ENCODE assay signal across 24 cellular contexts in the genomic region with DNA sequence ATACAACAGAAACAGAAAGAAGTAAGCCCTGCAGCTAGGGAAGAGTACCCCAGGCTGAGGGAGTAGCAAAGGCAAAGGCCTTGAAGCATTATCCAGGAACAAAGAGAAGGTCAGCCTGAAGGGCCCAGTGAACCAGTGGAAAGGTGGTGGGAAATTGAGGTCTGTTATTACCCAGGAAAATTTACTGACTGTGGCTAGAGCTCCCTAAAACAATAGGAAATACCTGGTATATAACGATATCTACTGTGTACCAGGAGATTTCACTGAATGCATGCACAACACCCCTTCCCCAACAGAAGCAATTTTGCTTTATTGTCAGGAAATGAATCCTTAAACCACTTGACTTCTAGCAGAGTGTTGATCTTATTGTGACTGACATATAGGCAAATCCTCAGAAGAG.
DNase-seq lines count a peak whose midpoint lies in the region; ATAC-seq, FAIRE-seq and TF ChIP-seq lines count a peak whose summit lies in the region.
"Had no signal": no experiment of that assay in that cellular context is flagged by ENCODE, and none has a peak within 500 bp of the region (broad histone marks: within the 10 kb centered on the region; RNA-seq: fewer than 3 reads in every experiment).

No MANE protein-coding gene starts in this region.

- in situ Hi-C loops in HAP-1 (cut with MboI; ENCODE audit: low sequenced_read_pairs) = no loop called here

- no peak for FAIRE-seq in GM12891 (lab: Jason Lieb, UNC)

- no peaks in the 10 kb centered on the region for H3K36me3 Mint-ChIP-seq in osteocyte (ENCODE audit: unreplicated experiment)
- H3K36me3 Mint-ChIP-seq in naive thymus-derived CD8-positive, alpha-beta T cell = peaks cover 0 to 4% (median 0%) of the 10 kb centered on the region in 3 donors
- H3K36me3 Mint-ChIP-seq: IgD-negative memory B cell had no signal

- TF ChIP-seq CTCF in HEK293 (tag by site-specific recombination; IDR thresholded peaks at IDR 0.05) (no peak), osteocyte (IDR thresholded peaks at IDR 0.05) (no peak)

- no peak for TF ChIP-seq POLR2A in GM12891 (IDR thresholded peaks at IDR 0.05; ENCODE audit: low read depth, low read length)

- no peaks in the 10 kb centered on the region for H3K36me3 ChIP-seq in HEK293 (ENCODE audit: control insufficient read depth in 2 of 2, insufficient read depth in 1 of 2, low read length in 2 of 2)
- no peaks in the 10 kb centered on the region for H3K36me3 ChIP-seq in HAP-1 (replicated peaks)
- H3K36me3 ChIP-seq: SJCRH30 had no signal

- no peaks in the 10 kb centered on the region for H3K27me3 ChIP-seq in HAP-1 (ENCODE audit: low read depth)
- H3K27me3 ChIP-seq: SJCRH30 had no signal

- peak overlapping the region; percentile 25 for H3K27ac Mint-ChIP-seq in osteocyte (ENCODE audit: unreplicated experiment)
- H3K27ac Mint-ChIP-seq in naive thymus-derived CD8-positive, alpha-beta T cell = no peak overlapping the region
- H3K27ac Mint-ChIP-seq: GM23338, H9, IgD-negative memory B cell had no signal

- peaks cover 14% of the 10 kb centered on the region for H3K9me3 Mint-ChIP-seq in osteocyte (ENCODE audit: unreplicated experiment)
- peaks cover 0 to 16% (median 9%) of the 10 kb centered on the region in 9 donors for H3K9me3 Mint-ChIP-seq in naive thymus-derived CD8-positive, alpha-beta T cell

- ATAC-seq in naive thymus-derived CD8-positive, alpha-beta T cell = no peak
- ATAC-seq: GM23338, Right ventricle myocardium inferior, SK-N-SH treated with all-trans-retinoic acid at 6 μM for 48 hours had no signal

- POLR2A ChIA-PET in HEK293 (lab: Yijun Ruan, JAX) = interaction anchor here (0.6 kb wide), 1 partner anchor 160 kb away, joined by 4 read pairs; no protein-coding TSS in a partner anchor
- POLR2A ChIA-PET in naive thymus-derived CD8-positive, alpha-beta T cell (lab: Charles Lee) = no interaction called here

- H3K4me3 Mint-ChIP-seq in osteocyte (ENCODE audit: unreplicated experiment) = no peak overlapping the region
- H3K4me3 Mint-ChIP-seq in naive thymus-derived CD8-positive, alpha-beta T cell = no peak overlapping the region
- H3K4me3 Mint-ChIP-seq: GM23338, H9, IgD-negative memory B cell had no signal

- H3K27ac ChIP-seq in HEK293 (ENCODE audit: extremely low read depth, low read depth, low read length) = no peak overlapping the region; the same call in 1 of the 2 replicates
- H3K27ac ChIP-seq: 22Rv1, HL-60, KMS-11, PC-9, SJCRH30 had no signal

- H3K27me3 Mint-ChIP-seq in osteocyte (ENCODE audit: unreplicated experiment) = no peaks in the 10 kb centered on the region
- no peaks in the 10 kb centered on the region for H3K27me3 Mint-ChIP-seq in naive thymus-derived CD8-positive, alpha-beta T cell
- H3K27me3 Mint-ChIP-seq: IgD-negative memory B cell had no signal

- no peak overlapping the region for H3K4me3 ChIP-seq in HEK293 (ENCODE audit: low read depth, low read length)
- H3K4me3 ChIP-seq in HAP-1 = no peak overlapping the region
- H3K4me3 ChIP-seq: GM23338, PC-9, SJCRH30 had no signal

- CTCF ChIA-PET in HEK293 (lab: Yijun Ruan, JAX) = no interaction called here

- peaks cover 6% of the 10 kb centered on the region for H3K4me1 ChIP-seq in HEK293 (ENCODE audit: control insufficient read depth, insufficient read depth, low read length)
- peaks cover 21% of the 10 kb centered on the region for H3K4me1 ChIP-seq in HAP-1

- DNase-seq in NCI-H1417 (lab: John Stamatoyannopoulos, UW) = peak in 2 of 3 experiments; percentile 6 to 75
- no peak for DNase-seq in NCI-H1417 treated with DMSO at 0.1 percent for 48 hours (lab: John Stamatoyannopoulos, UW)
- DNase-seq in NCI-H69 (lab: John Stamatoyannopoulos, UW) = peak; percentile 58
- DNase-seq in osteocyte (ENCODE audit: extremely low spot score, unreplicated experiment) = no peak
- DNase-seq in naive thymus-derived CD8-positive, alpha-beta T cell = no peak
- DNase-seq in HAP-1 (ENCODE audit: low spot score in 2 of 2) = no peak
- no peak for DNase-seq in GM12891 (ENCODE audit: insufficient read length, low spot score)
- DNase-seq: DMS153; H9; NCI-H1048; NCI-H2029; NCI-H345; NCI-H82; NK-92 treated with Interleukin-12 subunit alpha and Interleukin-12 subunit beta, amount 100 ng/mL, for 24 hours; PC-9 had no signal

- H3K9me3 ChIP-seq in HEK293 (ENCODE audit: control insufficient read depth, insufficient read depth, low read depth, low read length) = no peaks in the 10 kb centered on the region
- peaks cover 4% of the 10 kb centered on the region for H3K9me3 ChIP-seq in HAP-1
- H3K9me3 ChIP-seq: SJCRH30 had no signal

- peaks cover 29% of the 10 kb centered on the region for H3K4me1 Mint-ChIP-seq in osteocyte (ENCODE audit: unreplicated experiment)
- no peaks in the 10 kb centered on the region for H3K4me1 Mint-ChIP-seq in naive thymus-derived CD8-positive, alpha-beta T cell
- H3K4me1 Mint-ChIP-seq: GM23338, IgD-negative memory B cell had no signal

TF ChIP-seq in HEK293, 187 proteins besides CTCF, POLR2A, EP300 and RAD21:
- TF ChIP-seq ZBTB6 (tag by site-specific recombination; IDR thresholded peaks at IDR 0.05) (no peak), ZNF354C (tag by site-specific recombination; IDR thresholded peaks at IDR 0.05; ENCODE audit: borderline replicate concordance, low read depth) (no peak), ZNF394 (tag by site-specific recombination; IDR thresholded peaks at IDR 0.05; ENCODE audit: borderline replicate concordance) (0 out of 2 replicates have a peak, but pooled peaks have one; percentile 26)

TF ChIP-seq in GM12891, 5 proteins besides CTCF, POLR2A, EP300 and RAD21:
- no peak for TF ChIP-seq POU2F2 (IDR thresholded peaks at IDR 0.05; ENCODE audit: low read depth, low read length)
- TF ChIP-seq PAX5 (IDR thresholded peaks at IDR 0.05; ENCODE audit: insufficient read depth, low read length, severe bottlenecking) = no peak
- no peak for TF ChIP-seq POLR2AphosphoS5 (IDR thresholded peaks at IDR 0.05; ENCODE audit: low read depth, low read length)
- TF ChIP-seq TAF1 (IDR thresholded peaks at IDR 0.05; ENCODE audit: low read depth, low read length) = no peak
- TF ChIP-seq SPI1 (IDR thresholded peaks at IDR 0.05; ENCODE audit: low read depth, low read length) = no peak

Comparison
In these comparisons a context has a peak if more than half of its experiments do, and no peak if none do; other contexts are left out.
1. DNase-seq: peak in NCI-H1417 (2 of 3) and NCI-H69 (single experiment); none in NCI-H1417 treated with DMSO at 0.1 percent for 48 hours (single experiment), osteocyte (single experiment), naive thymus-derived CD8-positive, alpha-beta T cell (0 of 10), HAP-1 (0 of 2) and GM12891 (single experiment).